23 cellular contexts compared by ENCODE assay signal in the genomic region with DNA sequence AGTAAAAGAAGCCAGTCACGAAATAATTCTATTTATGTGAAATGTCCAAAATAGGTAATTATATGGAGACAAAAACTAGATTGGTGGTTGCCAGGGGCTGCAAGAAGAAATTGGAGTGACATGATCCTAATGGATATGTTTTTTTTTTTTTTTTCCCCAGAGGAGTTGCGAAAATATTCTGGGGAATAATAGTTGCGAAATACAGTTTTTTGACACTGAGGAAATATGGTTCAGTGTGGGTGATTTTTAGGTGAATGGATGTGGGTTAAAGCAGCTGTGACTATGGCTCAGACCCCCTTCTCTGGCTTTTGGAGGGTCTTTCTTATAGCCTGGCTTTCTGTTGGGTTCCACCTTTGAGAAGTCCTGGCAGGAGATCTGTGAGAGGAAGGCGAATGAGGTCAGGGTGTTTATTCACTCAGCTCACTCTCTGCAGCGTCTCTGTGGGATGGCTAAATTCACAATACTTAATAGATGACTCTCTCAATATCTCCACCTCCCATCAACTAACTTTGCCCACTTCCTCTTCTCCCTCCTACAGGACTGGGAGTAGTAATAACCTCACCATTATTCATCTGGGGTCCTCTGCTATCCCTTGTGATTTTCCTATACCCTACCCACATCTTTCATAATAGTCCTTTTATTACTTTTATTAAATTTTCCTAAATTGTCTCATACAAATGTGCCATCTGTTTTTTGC. TPM values are rescaled to one million over a fixed set of nuclear protein-coding genes. Genes with fewer than 3 reads are reported as not detected.
DNase-seq lines count a peak whose midpoint lies in the region; ATAC-seq and TF ChIP-seq lines count a peak whose summit lies in the region.
"Had no signal": no experiment of that assay in that cellular context is flagged by ENCODE, and none has a peak within 500 bp of the region (broad histone marks: within the 10 kb centered on the region; RNA-seq: fewer than 3 reads in every experiment).

No MANE protein-coding gene starts in this region.

- no peak for TF ChIP-seq CTCF in HFFc6 (IDR thresholded peaks at IDR 0.05)

- H3K36me3 ChIP-seq in adipocyte (ENCODE audit: control insufficient read depth, insufficient read depth, low read length, severe bottlenecking): no peaks in the 10 kb centered on the region

- peaks cover 9% of the 10 kb centered on the region for H3K4me1 ChIP-seq in adipocyte (ENCODE audit: control insufficient read depth, insufficient read depth, low read length)
- H3K4me1 ChIP-seq: body of pancreas had no signal

- H3K36me3 Mint-ChIP-seq in HFFc6 (ENCODE audit: low read depth): no peaks in the 10 kb centered on the region
- H3K36me3 Mint-ChIP-seq: activated naive CD8-positive, alpha-beta T cell treated with anti-CD3 and anti-CD28 coated beads for 36 hours; CD4-positive, CD25-positive, alpha-beta regulatory T cell; natural killer cell treated with Interleukin-12 subunit alpha and Interleukin-12 subunit beta and Interleukin-15 and Interleukin-18, amount 100 ng/mL, for 72 hours had no signal

- no peaks in the 10 kb centered on the region for H3K9me3 Mint-ChIP-seq in HFFc6
- H3K9me3 Mint-ChIP-seq: activated CD8-positive, alpha-beta T cell treated with anti-CD3 and anti-CD28 coated beads for 36 hours; activated naive CD8-positive, alpha-beta T cell treated with anti-CD3 and anti-CD28 coated beads for 36 hours; natural killer cell treated with Interleukin-12 subunit alpha and Interleukin-12 subunit beta and Interleukin-15 and Interleukin-18, amount 100 ng/mL, for 72 hours; stimulated activated naive CD8-positive, alpha-beta T cell treated with anti-CD3 and anti-CD28 coated beads, Interleukin-15, Interleukin-2, amounts not matched to agents 100 ng/mL and 50 ng/mL, for 24 hours had no signal

- H3K27me3 Mint-ChIP-seq in HFFc6 (ENCODE audit: insufficient read depth): no peaks in the 10 kb centered on the region; the same call in 1 of the 2 replicates
- H3K27me3 Mint-ChIP-seq: stimulated activated naive CD8-positive, alpha-beta T cell treated with anti-CD3 and anti-CD28 coated beads, Interleukin-15, Interleukin-2, amounts not matched to agents 100 ng/mL and 50 ng/mL, for 24 hours had no signal

- H3K4me3 Mint-ChIP-seq in HFFc6: no peak overlapping the region
- H3K4me3 Mint-ChIP-seq: activated CD8-positive, alpha-beta T cell treated with anti-CD3 and anti-CD28 coated beads for 36 hours; activated naive CD8-positive, alpha-beta T cell treated with anti-CD3 and anti-CD28 coated beads for 36 hours; CD4-positive, CD25-positive, alpha-beta regulatory T cell; natural killer cell treated with Interleukin-12 subunit alpha and Interleukin-12 subunit beta and Interleukin-15 and Interleukin-18, amount 100 ng/mL, for 72 hours; stimulated activated naive CD8-positive, alpha-beta T cell treated with anti-CD3 and anti-CD28 coated beads, Interleukin-15, Interleukin-2, amounts not matched to agents 100 ng/mL and 50 ng/mL, for 24 hours had no signal

- peaks cover 33% of the 10 kb centered on the region for H3K4me1 Mint-ChIP-seq in HFFc6 (ENCODE audit: low read depth)
- H3K4me1 Mint-ChIP-seq: CD4-positive, CD25-positive, alpha-beta regulatory T cell had no signal

- no peak overlapping the region for H3K4me3 ChIP-seq in adipocyte (ENCODE audit: low read length)
- H3K4me3 ChIP-seq: body of pancreas had no signal

- no peak for ATAC-seq in GM21381 (IDR thresholded peaks at IDR 0.05; ENCODE audit: unreplicated experiment)
- ATAC-seq: activated CD8-positive, alpha-beta T cell treated with anti-CD3 and anti-CD28 coated beads for 36 hours; body of pancreas; HCT116; natural killer cell treated with Interleukin-12 subunit alpha and Interleukin-12 subunit beta and Interleukin-15 and Interleukin-18, amount 100 ng/mL, for 72 hours had no signal

- H3K27me3 ChIP-seq in adipocyte (replicated peaks; ENCODE audit: control insufficient read depth, insufficient read depth, low read length): peaks cover 2% of the 10 kb centered on the region
- H3K27me3 ChIP-seq: body of pancreas had no signal

- H3K9ac ChIP-seq in adipocyte (ENCODE audit: low read length): no peak overlapping the region

- DNase-seq in EH (ENCODE audit: low read depth): peak; percentile 44
- peak; percentile 10 for DNase-seq in HFFc6
- peak; percentile 47 for DNase-seq in adipocyte (ENCODE audit: low read depth)
- DNase-seq in kidney glomerular epithelial cell (lab: John Stamatoyannopoulos, UW): peak; percentile 15
- DNase-seq in NOMO-1 treated with dmso at 0.1 percent for 144 hours (lab: John Stamatoyannopoulos, UW; ENCODE audit: unreplicated experiment): no peak
- no peak for DNase-seq in NCI-H524 treated with DMSO at 0.1 percent for 48 hours (lab: John Stamatoyannopoulos, UW)
- DNase-seq in C1 segment of cervical spinal cord (lab: John Stamatoyannopoulos, UW): no peak
- DNase-seq: activated CD4-positive, CD25-positive, alpha-beta regulatory T cell treated with anti-CD3 and anti-CD28 coated beads, Interleukin-2, amount 50 U/mL, for 72 hours; activated CD8-positive, alpha-beta T cell treated with anti-CD3 and anti-CD28 coated beads for 36 hours; activated effector memory CD4-positive, alpha-beta T cell treated with Interleukin-2 at 50 U/mL for 16 hours; activated naive CD8-positive, alpha-beta T cell treated with anti-CD3 and anti-CD28 coated beads for 36 hours; body of pancreas; CD4-positive, CD25-positive, alpha-beta regulatory T cell; foreskin melanocyte; GDM1; NCI-H1105 treated with DMSO at 0.1 percent for 48 hours; NCI-H2029; NCI-H2227 treated with DMSO at 0.1 percent for 48 hours; SHP77 treated with DMSO at 0.1 percent for 48 hours had no signal

- H3K9me3 ChIP-seq in adipocyte (ENCODE audit: control insufficient read depth, low read length): peaks cover 4% of the 10 kb centered on the region
- H3K9me3 ChIP-seq: body of pancreas had no signal

- H3K27ac Mint-ChIP-seq in HFFc6: no peak overlapping the region
- H3K27ac Mint-ChIP-seq: activated CD8-positive, alpha-beta T cell treated with anti-CD3 and anti-CD28 coated beads for 36 hours; activated naive CD8-positive, alpha-beta T cell treated with anti-CD3 and anti-CD28 coated beads for 36 hours; CD4-positive, CD25-positive, alpha-beta regulatory T cell; natural killer cell treated with Interleukin-12 subunit alpha and Interleukin-12 subunit beta and Interleukin-15 and Interleukin-18, amount 100 ng/mL, for 72 hours; stimulated activated naive CD8-positive, alpha-beta T cell treated with anti-CD3 and anti-CD28 coated beads, Interleukin-15, Interleukin-2, amounts not matched to agents 100 ng/mL and 50 ng/mL, for 24 hours had no signal

RNA-seq across cellular contexts. Expression of a gene that starts 15.3 kb away (rescaled TPM):
- total RNA-seq in HFFc6 (2021; fragmentation: NEBNext Ultra II Directional; extraction: Animal tissue kit (Norgen Biotek cat#: 25700)): under 1 TPM; 0.14 to 0.40 (median 0.25) TPM

Comparison
In these comparisons a context has a peak if more than half of its experiments do, and no peak if none do; other contexts are left out.
1. DNase-seq: peak in EH (single experiment), HFFc6 (single experiment), adipocyte (single experiment) and kidney glomerular epithelial cell (single experiment); none in NOMO-1 treated with dmso at 0.1 percent for 144 hours (single experiment), NCI-H524 treated with DMSO at 0.1 percent for 48 hours (single experiment) and C1 segment of cervical spinal cord (0 of 14).